Comparison of ENCODE assay signal across 1 cellular context in genomic region chrX:68659385-68659784, GRCh38.
TF ChIP-seq lines count a peak whose summit lies in the region.

No MANE protein-coding gene starts in this region.

TF ChIP-seq in IMR-90, 13 proteins besides CTCF, POLR2A, EP300 and RAD21 (continued from another document):
- TF ChIP-seq, protein P1, sequence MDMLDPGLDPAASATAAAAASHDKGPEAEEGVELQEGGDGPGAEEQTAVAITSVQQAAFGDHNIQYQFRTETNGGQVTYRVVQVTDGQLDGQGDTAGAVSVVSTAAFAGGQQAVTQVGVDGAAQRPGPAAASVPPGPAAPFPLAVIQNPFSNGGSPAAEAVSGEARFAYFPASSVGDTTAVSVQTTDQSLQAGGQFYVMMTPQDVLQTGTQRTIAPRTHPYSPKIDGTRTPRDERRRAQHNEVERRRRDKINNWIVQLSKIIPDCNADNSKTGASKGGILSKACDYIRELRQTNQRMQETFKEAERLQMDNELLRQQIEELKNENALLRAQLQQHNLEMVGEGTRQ (IDR thresholded peaks at IDR 0.05; ENCODE audit: low read depth, low read length), result no peak
